In the genomic region with DNA sequence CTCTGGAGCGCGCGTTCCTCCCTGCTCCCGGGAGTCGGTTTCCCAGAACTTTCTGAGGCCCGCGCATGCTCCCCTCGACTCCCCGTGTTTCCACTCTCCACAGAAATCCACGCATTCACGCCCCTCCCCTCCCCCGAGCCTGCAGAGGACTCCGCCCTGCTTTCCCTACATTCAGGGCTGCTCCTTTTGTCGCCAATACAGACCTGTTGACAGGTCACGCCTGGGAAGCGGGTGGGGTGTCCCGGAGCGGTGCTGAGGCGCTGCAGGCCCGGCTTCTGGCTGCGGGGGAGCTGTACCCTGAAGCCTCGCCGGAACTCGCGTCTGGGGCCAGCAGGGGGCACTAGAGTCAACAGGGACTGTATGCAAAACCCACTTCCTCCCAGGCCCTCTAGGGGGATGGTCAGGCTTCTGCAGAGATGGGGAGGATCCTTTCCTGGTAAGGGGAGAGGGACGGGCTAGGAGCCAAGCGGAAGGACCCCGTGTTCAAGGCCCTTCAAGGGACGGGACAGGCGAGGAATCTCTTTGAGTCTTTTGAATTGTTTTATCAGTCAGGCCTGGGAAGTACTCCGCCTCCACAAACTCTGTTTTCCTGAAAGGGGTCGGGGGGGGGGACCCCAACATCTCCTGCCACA, we compare ENCODE assay signal across 9 cellular contexts. TPM values are rescaled to one million over a fixed set of nuclear protein-coding genes. Genes with fewer than 3 reads are reported as not detected.
A peak's percentile ranks its signal among the peaks of the same experiment; 100 is the strongest.
DNase-seq lines count a peak whose midpoint lies in the region; ATAC-seq and TF ChIP-seq lines count a peak whose summit lies in the region.
"Had no signal": no experiment of that assay in that cellular context is flagged by ENCODE, and none has a peak within 500 bp of the region (broad histone marks: within the 10 kb centered on the region; RNA-seq: fewer than 3 reads in every experiment).

PRAME (minus strand) TSS at position 294 of the 632 bp plus-strand sequence. CDS start 2,433 bp downstream, outside the sequence.

- no peaks in the 10 kb centered on the region for H3K36me3 ChIP-seq in spleen

- H3K27me3 ChIP-seq in spleen (replicated peaks in 1 of 7) = peaks cover 0 to 4% (median 0%) of the 10 kb centered on the region in 7 donors

- H3K36me3 Mint-ChIP-seq in glutamatergic neuron (ENCODE audit: unreplicated experiment) = peaks cover 9% of the 10 kb centered on the region
- H3K36me3 Mint-ChIP-seq: activated naive CD4-positive, alpha-beta T cell treated with anti-CD3 and anti-CD28 coated beads, Interleukin-2, amount 50 U/mL, for 24 hours had no signal

- H3K4me3 Mint-ChIP-seq in glutamatergic neuron (ENCODE audit: unreplicated experiment) = no peak within 1 kb of the TSS
- H3K4me3 Mint-ChIP-seq: activated naive CD4-positive, alpha-beta T cell treated with anti-CD3 and anti-CD28 coated beads, Interleukin-2, amount 50 U/mL, for 24 hours had no signal

- peaks cover 7% of the 10 kb centered on the region for H3K27me3 Mint-ChIP-seq in glutamatergic neuron (ENCODE audit: unreplicated experiment)
- H3K27me3 Mint-ChIP-seq: activated naive CD4-positive, alpha-beta T cell treated with anti-CD3 and anti-CD28 coated beads, Interleukin-2, amount 50 U/mL, for 24 hours had no signal

- DNase-seq in DMS153 (lab: John Stamatoyannopoulos, UW) = peak; percentile 91
- peak; percentile 55 for DNase-seq in KG1 (lab: John Stamatoyannopoulos, UW)
- DNase-seq in activated T-cell treated with anti-CD3 and anti-CD28 coated beads for 24 hours (ENCODE audit: low read depth) = peak; percentile 76
- peak; percentile 74 for DNase-seq in glutamatergic neuron
- DNase-seq in spleen = peak; percentile 88
- DNase-seq in cerebellar nuclear complex (lab: John Stamatoyannopoulos, UW) = no peak

- H3K4me3 ChIP-seq in spleen = no peak within 1 kb of the TSS

- intact Hi-C loops in spleen (cut with DNase I; ENCODE audit: low total_unique reads) = no loop called here

- no peaks in the 10 kb centered on the region for H3K9me3 Mint-ChIP-seq in glutamatergic neuron (ENCODE audit: unreplicated experiment)
- H3K9me3 Mint-ChIP-seq: activated naive CD4-positive, alpha-beta T cell treated with anti-CD3 and anti-CD28 coated beads, Interleukin-2, amount 50 U/mL, for 24 hours had no signal

- peaks cover 0 to 10% (median 3%) of the 10 kb centered on the region in 6 donors for H3K4me1 ChIP-seq in spleen

- TF ChIP-seq CTCF in glutamatergic neuron (IDR thresholded peaks at IDR 0.05; ENCODE audit: partially characterized antibody, unreplicated experiment) = peak; percentile 65
- peak in 9 of 11 experiments; percentile 23 to 73 (median 61) for TF ChIP-seq CTCF in spleen (IDR thresholded peaks at IDR 0.05 in 8 of 11, conservative IDR thresholded peaks at IDR 0.05 in 3 of 11)

- no peak for TF ChIP-seq POLR2A in spleen (IDR thresholded peaks at IDR 0.05)

- no peak within 1 kb of the TSS for H3K27ac ChIP-seq in spleen

- H3K4me1 Mint-ChIP-seq in glutamatergic neuron (ENCODE audit: low read depth, unreplicated experiment) = no peaks in the 10 kb centered on the region

- H3K27ac Mint-ChIP-seq in glutamatergic neuron (ENCODE audit: unreplicated experiment) = no peak within 1 kb of the TSS
- H3K27ac Mint-ChIP-seq: activated naive CD4-positive, alpha-beta T cell treated with anti-CD3 and anti-CD28 coated beads, Interleukin-2, amount 50 U/mL, for 24 hours had no signal

- no peaks in the 10 kb centered on the region for H3K9me3 ChIP-seq in spleen

- 49 to 57% (median 56%) methylated on average over 29 to 32 of the region's 32 CpGs for WGBS in spleen, 5 donors

- no peak for ATAC-seq in HG03095 (IDR thresholded peaks at IDR 0.05; ENCODE audit: unreplicated experiment)

TF ChIP-seq in PFSK-1, 5 proteins besides CTCF, POLR2A, EP300 and RAD21:
- TF ChIP-seq TAF1 (IDR thresholded peaks at IDR 0.05; ENCODE audit: borderline replicate concordance, insufficient read depth, low read length) (no peak), SIN3A (IDR thresholded peaks at IDR 0.05; ENCODE audit: borderline replicate concordance, insufficient read depth, low read length) (no peak), POLR2AphosphoS5 (IDR thresholded peaks at IDR 0.05; ENCODE audit: low read depth, low read length) (no peak), FOXP2 (optimal IDR thresholded peaks at IDR 0.05; ENCODE audit: borderline replicate concordance, extremely low read depth, extremely low read length, insufficient read depth) (peak; percentile 74)
- TF ChIP-seq, protein P1, sequence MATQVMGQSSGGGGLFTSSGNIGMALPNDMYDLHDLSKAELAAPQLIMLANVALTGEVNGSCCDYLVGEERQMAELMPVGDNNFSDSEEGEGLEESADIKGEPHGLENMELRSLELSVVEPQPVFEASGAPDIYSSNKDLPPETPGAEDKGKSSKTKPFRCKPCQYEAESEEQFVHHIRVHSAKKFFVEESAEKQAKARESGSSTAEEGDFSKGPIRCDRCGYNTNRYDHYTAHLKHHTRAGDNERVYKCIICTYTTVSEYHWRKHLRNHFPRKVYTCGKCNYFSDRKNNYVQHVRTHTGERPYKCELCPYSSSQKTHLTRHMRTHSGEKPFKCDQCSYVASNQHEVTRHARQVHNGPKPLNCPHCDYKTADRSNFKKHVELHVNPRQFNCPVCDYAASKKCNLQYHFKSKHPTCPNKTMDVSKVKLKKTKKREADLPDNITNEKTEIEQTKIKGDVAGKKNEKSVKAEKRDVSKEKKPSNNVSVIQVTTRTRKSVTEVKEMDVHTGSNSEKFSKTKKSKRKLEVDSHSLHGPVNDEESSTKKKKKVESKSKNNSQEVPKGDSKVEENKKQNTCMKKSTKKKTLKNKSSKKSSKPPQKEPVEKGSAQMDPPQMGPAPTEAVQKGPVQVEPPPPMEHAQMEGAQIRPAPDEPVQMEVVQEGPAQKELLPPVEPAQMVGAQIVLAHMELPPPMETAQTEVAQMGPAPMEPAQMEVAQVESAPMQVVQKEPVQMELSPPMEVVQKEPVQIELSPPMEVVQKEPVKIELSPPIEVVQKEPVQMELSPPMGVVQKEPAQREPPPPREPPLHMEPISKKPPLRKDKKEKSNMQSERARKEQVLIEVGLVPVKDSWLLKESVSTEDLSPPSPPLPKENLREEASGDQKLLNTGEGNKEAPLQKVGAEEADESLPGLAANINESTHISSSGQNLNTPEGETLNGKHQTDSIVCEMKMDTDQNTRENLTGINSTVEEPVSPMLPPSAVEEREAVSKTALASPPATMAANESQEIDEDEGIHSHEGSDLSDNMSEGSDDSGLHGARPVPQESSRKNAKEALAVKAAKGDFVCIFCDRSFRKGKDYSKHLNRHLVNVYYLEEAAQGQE (IDR thresholded peaks at IDR 0.05; ENCODE audit: insufficient read depth in 1 of 2, low read depth in 2 of 2, low read length in 2 of 2) = no peak

RNA-seq across cellular contexts. Expression of gene PRAME, which starts in this region (rescaled TPM):
- 1.1 TPM for polyA plus RNA-seq in PFSK-1 (2012; ENCODE audit: insufficient read length, low read depth)
- total RNA-seq in glutamatergic neuron (ENCODE audit: unreplicated experiment) = 1.9 TPM
- total RNA-seq in spleen = under 1 TPM in 1 of 7 donors, not detected in 6; 0.17 TPM
- polyA plus RNA-seq in spleen = under 1 TPM; 0.04 to 0.24 (median 0.06) TPM

Comparison
In these comparisons a context has a peak if more than half of its experiments do, and no peak if none do; other contexts are left out.
1. Peak in DNase-seq in spleen; RNA of the gene not detected or under 1 TPM.
2. DNase-seq: peak in DMS153 (single experiment), KG1 (single experiment), activated T-cell treated with anti-CD3 and anti-CD28 coated beads for 24 hours (single experiment) and glutamatergic neuron (single experiment); none in cerebellar nuclear complex (0 of 2).